ENCODE assay signal across 11 cellular contexts in the genomic region with DNA sequence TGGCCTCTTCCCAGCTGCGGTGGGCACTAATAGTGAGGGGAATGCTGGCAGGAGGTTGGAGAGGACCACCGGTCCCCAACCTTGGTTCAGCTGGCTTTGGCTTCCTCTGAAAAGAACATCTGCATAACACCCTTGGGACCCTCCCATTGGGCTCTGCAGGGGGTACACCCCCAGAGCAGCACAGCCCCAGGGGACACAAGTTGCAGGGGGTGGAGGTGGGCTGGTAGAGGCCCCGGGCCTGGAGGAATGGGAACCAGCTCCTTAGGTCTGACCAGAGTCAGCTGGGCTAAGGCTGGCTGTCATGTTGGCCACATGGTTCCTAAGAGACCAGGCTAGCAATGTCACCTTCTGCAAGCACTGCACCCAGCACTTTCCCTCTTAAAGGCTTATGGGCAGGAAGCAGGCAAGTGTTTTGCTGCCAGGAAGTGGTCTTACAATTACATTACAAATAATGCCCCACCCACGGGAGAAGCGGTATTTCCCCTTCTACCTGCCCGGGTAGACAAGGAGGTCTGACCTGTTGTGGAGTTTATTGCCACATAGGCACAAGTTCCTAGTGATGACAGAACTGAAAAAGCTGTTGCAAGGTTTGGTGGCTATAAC. TPM values are rescaled to one million over a fixed set of nuclear protein-coding genes. Genes with fewer than 3 reads are reported as not detected.
DNase-seq lines count a peak whose midpoint lies in the region; ATAC-seq and TF ChIP-seq lines count a peak whose summit lies in the region.
"Had no signal": no experiment of that assay in that cellular context is flagged by ENCODE, and none has a peak within 500 bp of the region (broad histone marks: within the 10 kb centered on the region; RNA-seq: fewer than 3 reads in every experiment).

No MANE protein-coding gene starts in this region.

- H3K36me3 ChIP-seq in esophagus (ENCODE audit: control insufficient read depth in 2 of 2, insufficient read depth in 2 of 2, low read length in 1 of 2), result no peaks in the 10 kb centered on the region

- H3K27me3 Mint-ChIP-seq in type B pancreatic cell (no peaks in the 10 kb centered on the region), mesothelial cell of epicardium (ENCODE audit: low read depth) (no peaks in the 10 kb centered on the region)

- TF ChIP-seq CTCF in type B pancreatic cell (conservative IDR thresholded peaks at IDR 0.05), result no peak
- no peak for TF ChIP-seq CTCF in mesothelial cell of epicardium (IDR thresholded peaks at IDR 0.05; ENCODE audit: unreplicated experiment)

- no peak for ATAC-seq in HG02763 (IDR thresholded peaks at IDR 0.05; ENCODE audit: unreplicated experiment)

- 63 to 65% methylated on average over 6 of the region's 6 CpGs for WGBS in esophagus, 2 donors

- H3K27me3 ChIP-seq in esophagus (ENCODE audit: control insufficient read depth in 1 of 2, insufficient read depth in 2 of 2, low read length in 2 of 2), result no peaks in the 10 kb centered on the region

- peaks cover 9% of the 10 kb centered on the region for H3K9me3 Mint-ChIP-seq in type B pancreatic cell
- no peaks in the 10 kb centered on the region for H3K9me3 Mint-ChIP-seq in mesothelial cell of epicardium

- H3K4me3 Mint-ChIP-seq in type B pancreatic cell (no peak overlapping the region), mesothelial cell of epicardium (no peak overlapping the region)

- DNase-seq in activated gamma-delta T cell treated with Interleukin-2 at 50 U/mL for 16 hours, result peak; percentile 51
- DNase-seq in activated gamma-delta T cell (lab: John Stamatoyannopoulos, UW), result no peak
- peak; percentile 16 to 30 for DNase-seq in activated CD4-positive, alpha-beta T cell treated with anti-CD3 and anti-CD28 coated beads, Interleukin-2, amount 50 U/mL, for 48 hours
- DNase-seq in type B pancreatic cell (ENCODE audit: extremely low spot score, unreplicated experiment), result no peak
- DNase-seq in NCI-H2081 (lab: John Stamatoyannopoulos, UW), result no peak
- DNase-seq in mesothelial cell of epicardium (ENCODE audit: low spot score in 2 of 2, unreplicated experiment in 2 of 2), result no peak
- DNase-seq: IMR-90, NCI-H1105 treated with DMSO at 0.1 percent for 48 hours, NCI-H524 treated with DMSO at 0.1 percent for 48 hours had no signal

- peaks cover 0 to 11% of the 10 kb centered on the region in 2 donors for H3K4me1 ChIP-seq in esophagus (ENCODE audit: control insufficient read depth in 2 of 2, insufficient read depth in 2 of 2, low read length in 1 of 2)

- H3K27ac ChIP-seq in esophagus (ENCODE audit: low read depth in 2 of 2, low read length in 1 of 2), result peak overlapping the region; percentile 20 to 77

- H3K36me3 Mint-ChIP-seq in type B pancreatic cell (no peaks in the 10 kb centered on the region), mesothelial cell of epicardium (peaks cover 1% of the 10 kb centered on the region)

- H3K27ac Mint-ChIP-seq in type B pancreatic cell (peak overlapping the region; percentile 43), mesothelial cell of epicardium (no peak overlapping the region)

- no peak overlapping the region for H3K4me3 ChIP-seq in esophagus (ENCODE audit: low read depth in 1 of 2, low read length in 2 of 2)

- no peaks in the 10 kb centered on the region for H3K4me1 Mint-ChIP-seq in type B pancreatic cell (ENCODE audit: unreplicated experiment)
- H3K4me1 Mint-ChIP-seq in mesothelial cell of epicardium, result peaks cover 10% of the 10 kb centered on the region

- no peaks in the 10 kb centered on the region for H3K9me3 ChIP-seq in esophagus (ENCODE audit: control insufficient read depth in 2 of 2, insufficient read depth in 1 of 2, low read depth in 1 of 2, low read length in 1 of 2)

RNA-seq across cellular contexts. Expression of a gene that starts 18.1 kb away (rescaled TPM):
- polyA plus RNA-seq in esophagus, result under 1 TPM; 0.53 to 0.80 TPM
- 7.1 and 8.3 TPM in 2 replicates for total RNA-seq in type B pancreatic cell (ENCODE audit: low replicate concordance)
- 1.7 to 1.9 TPM (median 1.8 TPM) in 3 replicates for total RNA-seq in mesothelial cell of epicardium

Comparison
In these comparisons a context has a peak if more than half of its experiments do, and no peak if none do; other contexts are left out.
1. DNase-seq: peak in activated gamma-delta T cell treated with Interleukin-2 at 50 U/mL for 16 hours (single experiment) and activated CD4-positive, alpha-beta T cell treated with anti-CD3 and anti-CD28 coated beads, Interleukin-2, amount 50 U/mL, for 48 hours (2 of 2); none in activated gamma-delta T cell (single experiment), type B pancreatic cell (single experiment), NCI-H2081 (0 of 2) and mesothelial cell of epicardium (0 of 2).